14 cellular contexts compared by ENCODE assay signal in genomic region chr12:22437031-22437806, GRCh38.
DNase-seq lines count a peak whose midpoint lies in the region; ATAC-seq and TF ChIP-seq lines count a peak whose summit lies in the region.
"Had no signal": no experiment of that assay in that cellular context is flagged by ENCODE, and none has a peak within 500 bp of the region (broad histone marks: within the 10 kb centered on the region; RNA-seq: fewer than 3 reads in every experiment).

No MANE protein-coding gene starts in this region.

- H3K4me1 ChIP-seq in HUES64 (ENCODE audit: insufficient read depth, low read length) = peaks cover 10% of the 10 kb centered on the region; the same call in 1 of the 2 replicates

- CTCF ChIA-PET in WTC11 (lab: Charles Lee) = interaction anchor here (0.7 to 1.9 kb wide), 3 partner anchors 22 to 316 kb away, joined by 3 to 7 read pairs (median 4); no protein-coding TSS in a partner anchor

- peaks cover 9% of the 10 kb centered on the region for H3K4me1 Mint-ChIP-seq in WTC11

- no peaks in the 10 kb centered on the region for H3K36me3 Mint-ChIP-seq in WTC11
- H3K36me3 Mint-ChIP-seq: CD4-positive, alpha-beta memory T cell; T-cell had no signal

- DNase-seq in WTC11 (ENCODE audit: low spot score) (no peak), glomerular visceral epithelial cell (ENCODE audit: extremely low spot score) (peak; percentile 28), retinal pigment epithelial cell (ENCODE audit: low read depth) (peak; percentile 67), HuH-7.5 (ENCODE audit: low spot score) (no peak)
- DNase-seq in activated CD4-positive, alpha-beta T cell treated with anti-CD3 and anti-CD28 coated beads for 1 hour = no peak
- DNase-seq: CD4-positive, alpha-beta memory T cell; HFFc6; NCI-H187 treated with DMSO at 0.1 percent for 48 hours; NK-92 treated with Interleukin-12 subunit alpha and Interleukin-12 subunit beta, amount 100 ng/mL, for 24 hours; occipital lobe; T-cell; tibial artery had no signal

- H3K36me3 ChIP-seq in HUES64 (ENCODE audit: insufficient read depth, low read length) = no peaks in the 10 kb centered on the region
- H3K36me3 ChIP-seq: tibial artery had no signal

- no peaks in the 10 kb centered on the region for H3K27me3 Mint-ChIP-seq in WTC11 (ENCODE audit: low read depth)
- H3K27me3 Mint-ChIP-seq: CD4-positive, alpha-beta memory T cell; T-cell had no signal

- H3K27me3 ChIP-seq in HUES64 (ENCODE audit: insufficient read depth, low read length) = no peaks in the 10 kb centered on the region
- H3K27me3 ChIP-seq: tibial artery had no signal

- H3K4me3 ChIP-seq in HUES64 (ENCODE audit: low read length) (no peak overlapping the region), retinal pigment epithelial cell (ENCODE audit: low read length) (peak overlapping the region; percentile 16)
- H3K4me3 ChIP-seq: tibial artery had no signal

- 46% methylated on average over 10 of the region's 10 CpGs for WGBS in HUES64

- peak overlapping the region; percentile 28; the same call in 1 of the 2 replicates for H3K27ac ChIP-seq in HUES64 (ENCODE audit: low read depth, low read length)
- H3K27ac ChIP-seq: tibial artery had no signal

- H3K9ac ChIP-seq in HUES64 (ENCODE audit: low read depth, low read length) = peak overlapping the region; percentile 47; the same call in 1 of the 2 replicates

- no peak overlapping the region for H3K27ac Mint-ChIP-seq in WTC11
- H3K27ac Mint-ChIP-seq: HFFc6 had no signal

- TF ChIP-seq CTCF in WTC11 (IDR thresholded peaks at IDR 0.05) (no peak), retinal pigment epithelial cell (conservative IDR thresholded peaks at IDR 0.05; ENCODE audit: low read depth, low read length) (no peak)

- no peaks in the 10 kb centered on the region for H3K9me3 ChIP-seq in HUES64 (ENCODE audit: insufficient read depth, low read depth, low read length)
- H3K9me3 ChIP-seq: tibial artery had no signal

- POLR2A ChIA-PET in WTC11 (lab: Charles Lee) = no interaction called here

- H3K9me3 Mint-ChIP-seq in WTC11 = no peaks in the 10 kb centered on the region
- H3K9me3 Mint-ChIP-seq: HFFc6, T-cell had no signal

- no peak overlapping the region for H3K4me3 Mint-ChIP-seq in WTC11
- H3K4me3 Mint-ChIP-seq: CD4-positive, alpha-beta memory T cell; HFFc6; T-cell had no signal

- ATAC-seq in WTC11 (peak; percentile 67), GM21447 (IDR thresholded peaks at IDR 0.05; ENCODE audit: unreplicated experiment) (no peak)
- ATAC-seq: T-cell had no signal

TF ChIP-seq in WTC11, 78 proteins besides CTCF, POLR2A, EP300 and RAD21:
- no peak for TF ChIP-seq HMGXB4 (CRISPR knock-in tag; IDR thresholded peaks at IDR 0.05)
- TF ChIP-seq E2F5 (CRISPR knock-in tag; IDR thresholded peaks at IDR 0.05) = no peak
- no peak for TF ChIP-seq ZNF138 (CRISPR knock-in tag; conservative IDR thresholded peaks at IDR 0.05)
- no peak for TF ChIP-seq ZBTB43 (CRISPR knock-in tag; IDR thresholded peaks at IDR 0.05)

Comparison
In these comparisons a context has a peak if more than half of its experiments do, and no peak if none do; other contexts are left out.
1. DNase-seq: peak in glomerular visceral epithelial cell (single experiment) and retinal pigment epithelial cell (single experiment); none in WTC11 (single experiment), HuH-7.5 (single experiment) and activated CD4-positive, alpha-beta T cell treated with anti-CD3 and anti-CD28 coated beads for 1 hour (single experiment).